Comparison of ENCODE assay signal across 1 cellular context in genomic region chr7:18974803-18975202, GRCh38.
A peak's percentile ranks its signal among the peaks of the same experiment; 100 is the strongest.
TF ChIP-seq lines count a peak whose summit lies in the region.

No MANE protein-coding gene starts in this region.

TF ChIP-seq in SK-N-SH, 30 proteins besides CTCF, POLR2A, EP300 and RAD21 (continued from another document):
- TF ChIP-seq REST (IDR thresholded peaks at IDR 0.05; ENCODE audit: low read depth, low read length) (no peak), RCOR1 (IDR thresholded peaks at IDR 0.05; ENCODE audit: low read length) (no peak), IRF3 (IDR thresholded peaks at IDR 0.05; ENCODE audit: low read depth, low read length) (no peak), SIN3A (IDR thresholded peaks at IDR 0.05; ENCODE audit: borderline replicate concordance, low read depth, low read length) (no peak), RXRA (IDR thresholded peaks at IDR 0.05; ENCODE audit: borderline replicate concordance, low read depth) (peak; percentile 61; the same call in 1 of the 2 replicates), NRF1 (IDR thresholded peaks at IDR 0.05; ENCODE audit: low read depth, low read length) (no peak), USF2 (IDR thresholded peaks at IDR 0.05; ENCODE audit: borderline replicate concordance, low read depth, low read length) (no peak), POLR2AphosphoS5 (IDR thresholded peaks at IDR 0.05; ENCODE audit: low read depth, low read length) (no peak; the same call in 1 of the 2 replicates), PBX3 (IDR thresholded peaks at IDR 0.05) (peak; percentile 75), JUND (IDR thresholded peaks at IDR 0.05) (peak; percentile 80), NFIC (IDR thresholded peaks at IDR 0.05; ENCODE audit: borderline replicate concordance) (peak; percentile 84), TAF1 (IDR thresholded peaks at IDR 0.05; ENCODE audit: borderline replicate concordance, low read depth, low read length) (no peak), YY1 (IDR thresholded peaks at IDR 0.05; ENCODE audit: low read depth) (no peak), SMC3 (IDR thresholded peaks at IDR 0.05; ENCODE audit: low read depth, low read length) (no peak), FOSL2 (IDR thresholded peaks at IDR 0.05; ENCODE audit: borderline replicate concordance, low read depth) (peak; percentile 91), USF1 (IDR thresholded peaks at IDR 0.05; ENCODE audit: borderline replicate concordance, low read depth) (no peak), EZH2phosphoT487 (IDR thresholded peaks at IDR 0.05; ENCODE audit: borderline replicate concordance, low read depth) (no peak), GATA2 (CRISPR knock-in tag; IDR thresholded peaks at IDR 0.05) (no peak), RFX5 (IDR thresholded peaks at IDR 0.05; ENCODE audit: low read length) (no peak), ELF1 (IDR thresholded peaks at IDR 0.05) (no peak)
